1 cellular context compared by ENCODE assay signal in the genomic region with DNA sequence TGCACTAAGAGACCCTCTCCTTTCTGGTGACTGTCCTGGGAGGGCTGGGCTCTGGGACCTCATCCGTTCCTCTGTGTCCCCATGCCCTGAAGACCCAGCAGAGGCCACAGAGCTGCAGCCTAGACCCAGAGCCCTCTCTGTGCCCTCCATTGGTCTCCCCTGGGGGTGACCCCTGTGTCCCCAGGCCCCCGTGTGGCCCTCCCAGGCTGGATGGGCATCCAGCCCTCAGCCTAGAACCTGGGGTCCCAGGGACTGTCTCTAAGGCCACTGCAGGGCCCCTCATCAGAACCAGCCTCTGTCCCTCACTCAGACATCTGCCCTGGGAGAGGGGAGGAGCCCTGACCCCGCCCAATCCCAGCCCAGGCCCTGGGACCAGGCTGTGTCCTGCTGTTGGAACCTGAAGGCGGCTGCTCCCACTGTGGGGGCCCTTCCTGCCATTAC.
TF ChIP-seq lines count a peak whose summit lies in the region.

No MANE protein-coding gene starts in this region.

TF ChIP-seq in K562, 482 proteins besides CTCF, POLR2A, EP300 and RAD21:
- no peak for TF ChIP-seq SIRT6 (IDR thresholded peaks at IDR 0.05; ENCODE audit: low read depth, low read length)
- TF ChIP-seq, protein P1, sequence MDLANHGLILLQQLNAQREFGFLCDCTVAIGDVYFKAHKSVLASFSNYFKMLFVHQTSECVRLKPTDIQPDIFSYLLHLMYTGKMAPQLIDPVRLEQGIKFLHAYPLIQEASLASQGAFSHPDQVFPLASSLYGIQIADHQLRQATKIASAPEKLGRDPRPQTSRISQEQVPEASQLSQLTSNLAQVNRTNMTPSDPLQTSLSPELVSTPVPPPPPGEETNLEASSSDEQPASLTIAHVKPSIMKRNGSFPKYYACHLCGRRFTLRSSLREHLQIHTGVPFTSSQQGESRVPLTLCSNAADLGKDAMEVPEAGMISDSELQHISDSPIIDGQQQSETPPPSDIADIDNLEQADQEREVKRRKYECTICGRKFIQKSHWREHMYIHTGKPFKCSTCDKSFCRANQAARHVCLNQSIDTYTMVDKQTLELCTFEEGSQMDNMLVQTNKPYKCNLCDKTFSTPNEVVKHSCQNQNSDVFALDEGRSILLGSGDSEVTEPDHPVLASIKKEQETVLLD (IDR thresholded peaks at IDR 0.05), result no peak
- TF ChIP-seq ZNF232 (CRISPR knock-in tag; IDR thresholded peaks at IDR 0.05), result no peak
- TF ChIP-seq ZNF121 (CRISPR knock-in tag; conservative IDR thresholded peaks at IDR 0.05), result no peak
- no peak for TF ChIP-seq FUS (optimal IDR thresholded peaks at IDR 0.05; ENCODE audit: low read depth, low read length)
- no peak for TF ChIP-seq RBM22 (IDR thresholded peaks at IDR 0.05; ENCODE audit: low read depth, low read length, poor library complexity, severe bottlenecking)
- no peak for TF ChIP-seq PHF8 (IDR thresholded peaks at IDR 0.05; ENCODE audit: borderline replicate concordance, low read length)
- TF ChIP-seq SIN3B (IDR thresholded peaks at IDR 0.05; ENCODE audit: low read depth), result no peak
